ENCODE assay signal across 1 cellular context in the genomic region with DNA sequence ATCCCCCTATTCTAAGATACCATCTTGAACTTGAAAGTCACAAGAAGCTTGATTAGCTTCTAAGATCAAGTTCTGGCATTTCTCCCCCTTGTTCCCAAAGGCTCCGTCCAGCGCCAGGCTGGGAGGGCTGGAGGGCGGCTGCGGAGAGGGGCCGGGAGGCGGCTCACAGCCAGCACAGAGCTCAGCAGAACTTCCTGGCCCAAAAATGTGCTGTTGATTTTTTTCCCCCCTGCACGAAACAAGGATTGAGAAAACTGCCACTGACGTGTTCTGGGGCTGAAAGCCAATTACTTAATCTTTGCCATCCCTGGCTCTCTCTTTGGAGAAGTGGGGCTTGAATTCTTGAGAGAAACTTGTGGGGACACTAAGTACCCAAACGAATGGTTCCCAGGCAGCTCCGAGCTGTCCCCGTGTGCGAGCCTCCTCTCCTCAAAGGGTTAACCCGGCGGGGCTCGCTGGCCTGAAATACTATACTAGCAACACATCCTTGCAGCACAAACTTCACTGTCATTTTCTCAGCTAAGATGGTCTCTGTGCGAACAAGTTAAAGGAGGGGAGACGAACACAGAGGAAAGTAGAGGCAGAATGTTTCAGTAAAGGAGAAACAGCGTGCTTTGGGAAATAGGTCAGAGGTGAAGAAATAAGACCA.
TF ChIP-seq lines count a peak whose summit lies in the region.

No MANE protein-coding gene starts in this region.

TF ChIP-seq in HepG2, 621 proteins besides CTCF, POLR2A, EP300 and RAD21 (continued from another document and continues in another):
- TF ChIP-seq, protein P1, sequence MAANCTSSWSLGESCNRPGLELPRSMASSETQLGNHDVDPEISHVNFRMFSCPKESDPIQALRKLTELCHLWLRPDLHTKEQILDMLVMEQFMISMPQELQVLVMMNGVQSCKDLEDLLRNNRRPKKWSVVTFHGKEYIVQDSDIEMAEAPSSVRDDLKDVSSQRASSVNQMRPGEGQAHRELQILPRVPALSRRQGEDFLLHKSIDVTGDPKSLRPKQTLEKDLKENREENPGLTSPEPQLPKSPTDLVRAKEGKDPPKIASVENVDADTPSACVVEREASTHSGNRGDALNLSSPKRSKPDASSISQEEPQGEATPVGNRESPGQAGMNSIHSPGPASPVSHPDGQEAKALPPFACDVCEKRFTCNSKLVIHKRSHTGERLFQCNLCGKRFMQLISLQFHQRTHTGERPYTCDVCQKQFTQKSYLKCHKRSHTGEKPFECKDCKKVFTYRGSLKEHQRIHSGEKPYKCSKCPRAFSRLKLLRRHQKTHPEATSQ (CRISPR knock-in tag; IDR thresholded peaks at IDR 0.05; ENCODE audit: borderline replicate concordance): peak; percentile 66; the same call in 1 of the 2 replicates
- TF ChIP-seq TARDBP (CRISPR knock-in tag; IDR thresholded peaks at IDR 0.05): peak; percentile 52; the same call in 1 of the 2 replicates
- TF ChIP-seq RORA (CRISPR knock-in tag; IDR thresholded peaks at IDR 0.05): no peak
- TF ChIP-seq, protein P2, sequence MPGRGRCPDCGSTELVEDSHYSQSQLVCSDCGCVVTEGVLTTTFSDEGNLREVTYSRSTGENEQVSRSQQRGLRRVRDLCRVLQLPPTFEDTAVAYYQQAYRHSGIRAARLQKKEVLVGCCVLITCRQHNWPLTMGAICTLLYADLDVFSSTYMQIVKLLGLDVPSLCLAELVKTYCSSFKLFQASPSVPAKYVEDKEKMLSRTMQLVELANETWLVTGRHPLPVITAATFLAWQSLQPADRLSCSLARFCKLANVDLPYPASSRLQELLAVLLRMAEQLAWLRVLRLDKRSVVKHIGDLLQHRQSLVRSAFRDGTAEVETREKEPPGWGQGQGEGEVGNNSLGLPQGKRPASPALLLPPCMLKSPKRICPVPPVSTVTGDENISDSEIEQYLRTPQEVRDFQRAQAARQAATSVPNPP (CRISPR knock-in tag; IDR thresholded peaks at IDR 0.05): 0 out of 2 replicates have a peak, but pooled peaks have one; percentile 66
- no peak for TF ChIP-seq GATA4 (IDR thresholded peaks at IDR 0.05; ENCODE audit: borderline replicate concordance, low read depth)
- TF ChIP-seq SATB2 (CRISPR knock-in tag; IDR thresholded peaks at IDR 0.05): no peak
- TF ChIP-seq, protein P3, sequence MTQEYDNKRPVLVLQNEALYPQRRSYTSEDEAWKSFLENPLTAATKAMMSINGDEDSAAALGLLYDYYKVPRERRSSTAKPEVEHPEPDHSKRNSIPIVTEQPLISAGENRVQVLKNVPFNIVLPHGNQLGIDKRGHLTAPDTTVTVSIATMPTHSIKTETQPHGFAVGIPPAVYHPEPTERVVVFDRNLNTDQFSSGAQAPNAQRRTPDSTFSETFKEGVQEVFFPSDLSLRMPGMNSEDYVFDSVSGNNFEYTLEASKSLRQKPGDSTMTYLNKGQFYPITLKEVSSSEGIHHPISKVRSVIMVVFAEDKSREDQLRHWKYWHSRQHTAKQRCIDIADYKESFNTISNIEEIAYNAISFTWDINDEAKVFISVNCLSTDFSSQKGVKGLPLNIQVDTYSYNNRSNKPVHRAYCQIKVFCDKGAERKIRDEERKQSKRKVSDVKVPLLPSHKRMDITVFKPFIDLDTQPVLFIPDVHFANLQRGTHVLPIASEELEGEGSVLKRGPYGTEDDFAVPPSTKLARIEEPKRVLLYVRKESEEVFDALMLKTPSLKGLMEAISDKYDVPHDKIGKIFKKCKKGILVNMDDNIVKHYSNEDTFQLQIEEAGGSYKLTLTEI (CRISPR knock-in tag; conservative IDR thresholded peaks at IDR 0.05): no peak
- TF ChIP-seq, protein P4, sequence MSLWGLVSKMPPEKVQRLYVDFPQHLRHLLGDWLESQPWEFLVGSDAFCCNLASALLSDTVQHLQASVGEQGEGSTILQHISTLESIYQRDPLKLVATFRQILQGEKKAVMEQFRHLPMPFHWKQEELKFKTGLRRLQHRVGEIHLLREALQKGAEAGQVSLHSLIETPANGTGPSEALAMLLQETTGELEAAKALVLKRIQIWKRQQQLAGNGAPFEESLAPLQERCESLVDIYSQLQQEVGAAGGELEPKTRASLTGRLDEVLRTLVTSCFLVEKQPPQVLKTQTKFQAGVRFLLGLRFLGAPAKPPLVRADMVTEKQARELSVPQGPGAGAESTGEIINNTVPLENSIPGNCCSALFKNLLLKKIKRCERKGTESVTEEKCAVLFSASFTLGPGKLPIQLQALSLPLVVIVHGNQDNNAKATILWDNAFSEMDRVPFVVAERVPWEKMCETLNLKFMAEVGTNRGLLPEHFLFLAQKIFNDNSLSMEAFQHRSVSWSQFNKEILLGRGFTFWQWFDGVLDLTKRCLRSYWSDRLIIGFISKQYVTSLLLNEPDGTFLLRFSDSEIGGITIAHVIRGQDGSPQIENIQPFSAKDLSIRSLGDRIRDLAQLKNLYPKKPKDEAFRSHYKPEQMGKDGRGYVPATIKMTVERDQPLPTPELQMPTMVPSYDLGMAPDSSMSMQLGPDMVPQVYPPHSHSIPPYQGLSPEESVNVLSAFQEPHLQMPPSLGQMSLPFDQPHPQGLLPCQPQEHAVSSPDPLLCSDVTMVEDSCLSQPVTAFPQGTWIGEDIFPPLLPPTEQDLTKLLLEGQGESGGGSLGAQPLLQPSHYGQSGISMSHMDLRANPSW (CRISPR knock-in tag; IDR thresholded peaks at IDR 0.05; ENCODE audit: borderline replicate concordance): peak; percentile 80; the same call in 1 of the 2 replicates
- 0 out of 2 replicates have a peak, but pooled peaks have one; percentile 15 for TF ChIP-seq THRA (CRISPR knock-in tag; IDR thresholded peaks at IDR 0.05; ENCODE audit: borderline replicate concordance)
- no peak; the same call in 1 of the 2 replicates for TF ChIP-seq ZNF280D (CRISPR knock-in tag; IDR thresholded peaks at IDR 0.05)
- no peak for TF ChIP-seq ZBTB42 (CRISPR knock-in tag; IDR thresholded peaks at IDR 0.05)
- 0 out of 2 replicates have a peak, but pooled peaks have one; percentile 86 for TF ChIP-seq ARID2 (CRISPR knock-in tag; IDR thresholded peaks at IDR 0.05; ENCODE audit: borderline replicate concordance)
- no peak for TF ChIP-seq NFE2L1 (CRISPR knock-in tag; IDR thresholded peaks at IDR 0.05; ENCODE audit: borderline replicate concordance)
- 0 out of 2 replicates have a peak, but pooled peaks have one; percentile 15 for TF ChIP-seq UBTF (CRISPR knock-in tag; IDR thresholded peaks at IDR 0.05)
- TF ChIP-seq, protein P5, sequence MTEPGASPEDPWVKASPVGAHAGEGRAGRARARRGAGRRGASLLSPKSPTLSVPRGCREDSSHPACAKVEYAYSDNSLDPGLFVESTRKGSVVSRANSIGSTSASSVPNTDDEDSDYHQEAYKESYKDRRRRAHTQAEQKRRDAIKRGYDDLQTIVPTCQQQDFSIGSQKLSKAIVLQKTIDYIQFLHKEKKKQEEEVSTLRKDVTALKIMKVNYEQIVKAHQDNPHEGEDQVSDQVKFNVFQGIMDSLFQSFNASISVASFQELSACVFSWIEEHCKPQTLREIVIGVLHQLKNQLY (CRISPR knock-in tag; IDR thresholded peaks at IDR 0.05): no peak
- TF ChIP-seq ARID4A (CRISPR knock-in tag; IDR thresholded peaks at IDR 0.05; ENCODE audit: borderline replicate concordance): peak; percentile 14; the same call in 1 of the 2 replicates
- no peak for TF ChIP-seq ZBTB14 (CRISPR knock-in tag; IDR thresholded peaks at IDR 0.05)
- no peak for TF ChIP-seq MNT (IDR thresholded peaks at IDR 0.05)
- 0 out of 2 replicates have a peak, but pooled peaks have one; percentile 53 for TF ChIP-seq ZNF891 (CRISPR knock-in tag; IDR thresholded peaks at IDR 0.05)
